Comparison of ENCODE assay signal across 12 cellular contexts in the genomic region with DNA sequence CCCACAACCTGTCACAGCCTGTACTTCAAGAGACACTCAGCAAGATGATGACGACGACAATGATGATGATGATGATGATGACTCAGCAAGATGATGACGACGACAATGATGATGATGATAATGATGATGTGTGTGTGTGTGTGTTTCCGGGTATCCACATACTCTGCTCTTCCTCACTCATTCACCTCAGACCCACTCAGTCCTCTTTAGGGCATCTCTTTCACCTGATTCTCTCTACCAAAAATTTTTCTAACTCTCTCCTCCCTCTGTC. TPM values are rescaled to one million over a fixed set of nuclear protein-coding genes. Genes with fewer than 3 reads are reported as not detected.
DNase-seq lines count a peak whose midpoint lies in the region; ATAC-seq and TF ChIP-seq lines count a peak whose summit lies in the region.
"Had no signal": no experiment of that assay in that cellular context is flagged by ENCODE, and none has a peak within 500 bp of the region (broad histone marks: within the 10 kb centered on the region; RNA-seq: fewer than 3 reads in every experiment).

No MANE protein-coding gene starts in this region.

- in situ Hi-C loops in GM23248 (cut with MboI), result no loop called here

- H3K36me3 Mint-ChIP-seq in endodermal cell (ENCODE audit: low read depth) (peaks cover 23% of the 10 kb centered on the region), neural progenitor cell (peaks cover 6% of the 10 kb centered on the region)

- H3K9me3 ChIP-seq in GM23248 (ENCODE audit: low read depth) (no peaks in the 10 kb centered on the region), endodermal cell (ENCODE audit: control insufficient read depth, low read length) (no peaks in the 10 kb centered on the region), neural progenitor cell (ENCODE audit: low read depth) (no peaks in the 10 kb centered on the region)
- H3K9me3 ChIP-seq: HAP-1, left lung had no signal

- H2AFZ ChIP-seq in GM23248 (no peak overlapping the region), neural progenitor cell (replicated peaks) (no peak overlapping the region)

- H3K4me1 ChIP-seq in GM23248 (ENCODE audit: insufficient read depth) (peaks cover 5% of the 10 kb centered on the region; the same call in 1 of the 2 replicates), endodermal cell (ENCODE audit: control insufficient read depth, insufficient read depth, low read length) (peaks cover 9% of the 10 kb centered on the region), neural progenitor cell (peaks cover 6% of the 10 kb centered on the region)

- H3K9me2 ChIP-seq in GM23248 (ENCODE audit: insufficient read depth), result no peaks in the 10 kb centered on the region

- H3K9ac ChIP-seq in GM23248 (no peak overlapping the region), endodermal cell (ENCODE audit: extremely low read depth, low read length, poor library complexity, severe bottlenecking) (no peak overlapping the region), neural progenitor cell (no peak overlapping the region)

- H3F3A ChIP-seq in GM23248 (ENCODE audit: insufficient read depth) (peaks cover 12% of the 10 kb centered on the region; the same call in 1 of the 2 replicates), neural progenitor cell (ENCODE audit: low read depth) (no peaks in the 10 kb centered on the region)

- H3K4me2 ChIP-seq in GM23248 (ENCODE audit: unreplicated experiment) (peak overlapping the region; percentile 80), neural progenitor cell (peak overlapping the region; percentile 98)

- H3K4me3 ChIP-seq in GM23248 (peak overlapping the region; percentile 89), endodermal cell (ENCODE audit: low read length) (peak overlapping the region; percentile 90), neural progenitor cell (no peak overlapping the region)

- peaks cover 15% of the 10 kb centered on the region for H3K27me3 Mint-ChIP-seq in endodermal cell (ENCODE audit: insufficient read depth)
- peaks cover 9% of the 10 kb centered on the region for H3K27me3 Mint-ChIP-seq in neural progenitor cell (ENCODE audit: insufficient read depth, low read depth)

- H3K4me1 Mint-ChIP-seq in endodermal cell (peaks cover 21% of the 10 kb centered on the region), neural progenitor cell (peaks cover 24% of the 10 kb centered on the region)

- TF ChIP-seq CTCF in endodermal cell (conservative IDR thresholded peaks at IDR 0.05), result no peak
- TF ChIP-seq CTCF in neural progenitor cell (IDR thresholded peaks at IDR 0.05), result no peak

- 0 out of 2 replicates have a peak overlapping the region, but pooled peaks have one; percentile 69 for H3K27ac ChIP-seq in GM23248
- H3K27ac ChIP-seq in endodermal cell (ENCODE audit: low read depth, low read length), result no peak overlapping the region
- no peak overlapping the region for H3K27ac ChIP-seq in neural progenitor cell

- peak overlapping the region; percentile 83 for H3K4me3 Mint-ChIP-seq in endodermal cell
- H3K4me3 Mint-ChIP-seq in neural progenitor cell, result peak overlapping the region; percentile 89

- H3K27me3 ChIP-seq in GM23248 (replicated peaks; ENCODE audit: insufficient read depth) (no peaks in the 10 kb centered on the region), endodermal cell (ENCODE audit: control insufficient read depth, insufficient read depth, low read length, poor library complexity, severe bottlenecking) (no peaks in the 10 kb centered on the region), neural progenitor cell (no peaks in the 10 kb centered on the region)
- H3K27me3 ChIP-seq: left lung had no signal

- no peaks in the 10 kb centered on the region; the same call in 1 of the 2 replicates for H3K36me3 ChIP-seq in GM23248 (ENCODE audit: low read depth)
- H3K36me3 ChIP-seq in endodermal cell (ENCODE audit: control insufficient read depth, insufficient read depth, low read length), result peaks cover 21% of the 10 kb centered on the region
- no peaks in the 10 kb centered on the region for H3K36me3 ChIP-seq in neural progenitor cell

- 65 to 66% methylated on average over 5 of the region's 5 CpGs for WGBS in GM23248 (ENCODE audit: low coverage in 1 of 2, low lambda C conversion rate in 2 of 2, missing lambda C conversion rate in 2 of 2), 2 experiments
- WGBS in endodermal cell (ENCODE audit: insufficient coverage in 1 of 2, insufficient read length in 1 of 2), 2 experiments, result 79 to 91% methylated on average over 2 to 4 of the region's 5 CpGs

- peaks cover 38% of the 10 kb centered on the region for H3K79me2 ChIP-seq in GM23248 (ENCODE audit: insufficient read depth)
- H3K79me2 ChIP-seq in neural progenitor cell (ENCODE audit: low read depth), result peaks cover 32% of the 10 kb centered on the region

- H4K20me1 ChIP-seq in GM23248 (ENCODE audit: insufficient read depth), result no peaks in the 10 kb centered on the region
- peaks cover 12% of the 10 kb centered on the region for H4K20me1 ChIP-seq in neural progenitor cell (ENCODE audit: low read depth)

- peak overlapping the region; percentile 1 for H3K27ac Mint-ChIP-seq in endodermal cell
- H3K27ac Mint-ChIP-seq in neural progenitor cell, result no peak overlapping the region

- DNase-seq in GM23248, result peak; percentile 36
- no peak for DNase-seq in endodermal cell
- DNase-seq in neural progenitor cell (ENCODE audit: low spot score), result no peak
- DNase-seq in SW 1271 (lab: John Stamatoyannopoulos, UW), result no peak
- DNase-seq: activated gamma-delta T cell, left lung, right cardiac atrium had no signal

- ATAC-seq in GM21447 (IDR thresholded peaks at IDR 0.05; ENCODE audit: unreplicated experiment), result no peak
- ATAC-seq in HG03442 (IDR thresholded peaks at IDR 0.05; ENCODE audit: unreplicated experiment), result no peak

- H3K9me3 Mint-ChIP-seq in endodermal cell (no peaks in the 10 kb centered on the region), neural progenitor cell (no peaks in the 10 kb centered on the region)

TF ChIP-seq in PFSK-1, 5 proteins besides CTCF, POLR2A, EP300 and RAD21:
- peak; percentile 25; the same call in 1 of the 2 replicates for TF ChIP-seq POLR2AphosphoS5 (IDR thresholded peaks at IDR 0.05; ENCODE audit: low read depth, low read length)
- no peak for TF ChIP-seq TAF1 (IDR thresholded peaks at IDR 0.05; ENCODE audit: borderline replicate concordance, insufficient read depth, low read length)

RNA-seq across cellular contexts. Expression of a gene that starts 1.2 kb away (rescaled TPM):
- 166 and 183 TPM in 2 replicates for total RNA-seq in GM23248 (2014; rRNA removed; shearing (Covaris generic))
- polyA plus RNA-seq in GM23248 (2016; fragmentation: Nextera tagmentation; extraction: Ambion mirVana), result 245 and 247 TPM in 2 replicates
- polyA plus RNA-seq in PFSK-1 (2012; ENCODE audit: insufficient read length, low read depth), result 497 TPM
- total RNA-seq in endodermal cell (100 to 1,000 TPM; 127 to 132 TPM), neural progenitor cell (ENCODE audit: low replicate concordance) (47.5 and 71.4 TPM in 2 replicates)
- polyA plus RNA-seq in endodermal cell (2013, experiment 1 of 2), result 91.6 TPM
- 82.7 TPM for polyA plus RNA-seq in endodermal cell (2013, experiment 2 of 2)

RNA-seq across cellular contexts. Expression of a gene that starts 6.5 kb away (rescaled TPM):
- total RNA-seq in GM23248 (2014; rRNA removed; shearing (Covaris generic)), result not detected in 2 replicates
- not detected in 2 replicates for polyA plus RNA-seq in GM23248 (2016; fragmentation: Nextera tagmentation; extraction: Ambion mirVana)
- not detected for polyA plus RNA-seq in PFSK-1 (2012; ENCODE audit: insufficient read length, low read depth)
- total RNA-seq in endodermal cell, result not detected
- polyA plus RNA-seq in endodermal cell (2013, experiment 1 of 2), result not detected
- not detected for polyA plus RNA-seq in endodermal cell (2013, experiment 2 of 2)
- total RNA-seq in neural progenitor cell (ENCODE audit: low replicate concordance), result not detected in 2 replicates
- total RNA-seq: left lung; right cardiac atrium; T-helper 1 cell treated with Interleukin-12 subunit alpha and Interleukin-12 subunit beta and Interleukin-4 antibody, amounts not matched to agents 30 ng/mL and 1 ng/mL, for 36 hours had no signal
- polyA plus RNA-seq: right cardiac atrium had no signal

RNA-seq across cellular contexts. Expression of a gene that starts 7.8 kb away (rescaled TPM):
- 26.8 and 30.0 TPM in 2 replicates for total RNA-seq in GM23248 (2014; rRNA removed; shearing (Covaris generic))
- 81.7 and 85.3 TPM in 2 replicates for polyA plus RNA-seq in GM23248 (2016; fragmentation: Nextera tagmentation; extraction: Ambion mirVana)
- 90.3 TPM for polyA plus RNA-seq in PFSK-1 (2012; ENCODE audit: insufficient read length, low read depth)
- total RNA-seq in endodermal cell (10 to 100 TPM; 32.2 to 38.8 TPM), neural progenitor cell (ENCODE audit: low replicate concordance) (2.9 and 12.0 TPM in 2 replicates)
- 46.0 TPM for polyA plus RNA-seq in endodermal cell (2013, experiment 1 of 2)
- polyA plus RNA-seq in endodermal cell (2013, experiment 2 of 2), result 41.6 TPM

RNA-seq across cellular contexts. Expression of a gene that starts 59.3 kb away (rescaled TPM):
- 7.1 and 8.5 TPM in 2 replicates for total RNA-seq in GM23248 (2014; rRNA removed; shearing (Covaris generic))
- 0.61 and 0.70 TPM in 2 replicates for polyA plus RNA-seq in GM23248 (2016; fragmentation: Nextera tagmentation; extraction: Ambion mirVana)
- polyA plus RNA-seq in PFSK-1 (2012; ENCODE audit: insufficient read length, low read depth), result 0.31 TPM
- total RNA-seq in endodermal cell, result 1 to 10 TPM; 1.3 to 5.9 TPM
- polyA plus RNA-seq in endodermal cell (2013, experiment 1 of 2), result 2.7 TPM
- polyA plus RNA-seq in endodermal cell (2013, experiment 2 of 2), result 1.6 TPM
- 1.4 and 1.9 TPM in 2 replicates for total RNA-seq in neural progenitor cell (ENCODE audit: low replicate concordance)
